In genomic region chr12:63899396-63899795, GRCh38 we compare ENCODE assay signal across 27 cellular contexts. TPM values are rescaled to one million over a fixed set of nuclear protein-coding genes. Genes with fewer than 3 reads are reported as not detected.
DNase-seq lines count a peak whose midpoint lies in the region; ATAC-seq, FAIRE-seq and TF ChIP-seq lines count a peak whose summit lies in the region.
"Had no signal": no experiment of that assay in that cellular context is flagged by ENCODE, and none has a peak within 500 bp of the region (broad histone marks: within the 10 kb centered on the region; RNA-seq: fewer than 3 reads in every experiment).

No MANE protein-coding gene starts in this region.

- H3K27ac ChIP-seq in body of pancreas, result peak overlapping the region; percentile 80 to 85 (median 82)
- peak overlapping the region; percentile 44 to 85 (median 66) for H3K27ac ChIP-seq in pancreas
- no peak overlapping the region for H3K27ac ChIP-seq in esophagus squamous epithelium
- H3K27ac ChIP-seq: BLaER1 treated with 17β-estradiol and CSF1 and Interleukin-3, amounts not matched to agents 10 nM and 100 nM; skin epidermis; suprapubic skin had no signal

- DNase-seq in NCI-H446 treated with DMSO at 0.1 percent for 48 hours (lab: John Stamatoyannopoulos, UW) (peak; percentile 35), body of pancreas (peak; percentile 76 to 87 (median 83)), pancreas (peak in 4 of 6 donors; percentile 54 to 78 (median 74)), erythroblast (lab: John Stamatoyannopoulos, UW) (no peak), CD14-positive monocyte (ENCODE audit: low spot score) (no peak), esophagus squamous epithelium (lab: John Stamatoyannopoulos, UW) (no peak), GM12891 (ENCODE audit: insufficient read length, low spot score) (no peak)
- DNase-seq: amygdala; COR-L47; HFFc6; immature natural killer cell; KG1; left cardiac atrium; NCI-H1436; nephron progenitor cell; retina; stimulated activated naive CD4-positive, alpha-beta T cell treated with Interleukin-2 at 50 U/mL for 16 hours had no signal

- H3K27me3 ChIP-seq in body of pancreas (no peaks in the 10 kb centered on the region), pancreas (no peaks in the 10 kb centered on the region), esophagus squamous epithelium (no peaks in the 10 kb centered on the region)
- H3K27me3 ChIP-seq: BLaER1 treated with 17β-estradiol and CSF1 and Interleukin-3, amounts not matched to agents 10 nM and 100 nM; suprapubic skin had no signal

- WGBS in body of pancreas, 2 donors, result 37 to 45% methylated on average over 4 of the region's 4 CpGs
- 29 to 39% methylated on average over 4 of the region's 4 CpGs for WGBS in pancreas, 2 donors
- 78 to 84% methylated on average over 4 of the region's 4 CpGs for WGBS in esophagus squamous epithelium, 2 donors

- peak; percentile 84 for ATAC-seq in GM18867 (IDR thresholded peaks at IDR 0.05; ENCODE audit: unreplicated experiment)
- peak; percentile 86 for ATAC-seq in body of pancreas
- peak; percentile 80 to 86 (median 82) for ATAC-seq in pancreas
- ATAC-seq: GM23338, left cardiac atrium had no signal

- no peak for FAIRE-seq in pancreas (lab: Jason Lieb, UNC)
- FAIRE-seq in GM12891 (lab: Jason Lieb, UNC), result no peak
- FAIRE-seq: G401.6, GM19239 had no signal

- no peak overlapping the region for H3K27ac Mint-ChIP-seq in CD14-positive monocyte
- H3K27ac Mint-ChIP-seq: activated naive CD4-positive, alpha-beta T cell treated with anti-CD3 and anti-CD28 coated beads, Interleukin-2, amount 50 U/mL, for 24 hours; GM23338; HFFc6; immature natural killer cell; memory B cell; nephron progenitor cell; T-helper 2 cell treated with Interferon-gamma antibody and Interleukin-4, amounts not matched to agents 5 μg/mL and 100 μg/mL, for 36 hours had no signal

- peak; percentile 7 to 78 (median 67) for TF ChIP-seq POLR2A in body of pancreas (IDR thresholded peaks at IDR 0.05)
- TF ChIP-seq POLR2A in erythroblast (IDR thresholded peaks at IDR 0.05; ENCODE audit: low read length), result no peak
- no peak for TF ChIP-seq POLR2A in esophagus squamous epithelium (IDR thresholded peaks at IDR 0.05)
- TF ChIP-seq POLR2A in GM12891 (IDR thresholded peaks at IDR 0.05; ENCODE audit: low read depth, low read length), result no peak

- no peaks in the 10 kb centered on the region for H3K9me3 ChIP-seq in body of pancreas
- no peaks in the 10 kb centered on the region for H3K9me3 ChIP-seq in pancreas
- H3K9me3 ChIP-seq in esophagus squamous epithelium, result no peaks in the 10 kb centered on the region
- H3K9me3 ChIP-seq: BLaER1 treated with 17β-estradiol and CSF1 and Interleukin-3, amounts not matched to agents 10 nM and 100 nM; suprapubic skin had no signal

- H3K4me3 Mint-ChIP-seq in CD14-positive monocyte, result no peak overlapping the region
- H3K4me3 Mint-ChIP-seq: activated naive CD4-positive, alpha-beta T cell treated with anti-CD3 and anti-CD28 coated beads, Interleukin-2, amount 50 U/mL, for 24 hours; GM23338; HFFc6; immature natural killer cell; memory B cell; nephron progenitor cell; T-helper 2 cell treated with Interferon-gamma antibody and Interleukin-4, amounts not matched to agents 5 μg/mL and 100 μg/mL, for 36 hours had no signal

- no peak overlapping the region for H3K4me3 ChIP-seq in body of pancreas
- H3K4me3 ChIP-seq in pancreas, result peak overlapping the region in 2 of 4 donors; percentile 15 to 21
- H3K4me3 ChIP-seq in esophagus squamous epithelium, result no peak overlapping the region
- H3K4me3 ChIP-seq: BLaER1 treated with 17β-estradiol and CSF1 and Interleukin-3, amounts not matched to agents 10 nM and 100 nM; GM23338; skin epidermis; suprapubic skin had no signal

- peaks cover 59% of the 10 kb centered on the region for H3K4me1 ChIP-seq in body of pancreas
- peaks cover 32 to 43% (median 36%) of the 10 kb centered on the region in 3 donors for H3K4me1 ChIP-seq in pancreas
- H3K4me1 ChIP-seq in esophagus squamous epithelium, result peaks cover 0 to 60% (median 5%) of the 10 kb centered on the region in 3 donors

- no peaks in the 10 kb centered on the region for H3K36me3 Mint-ChIP-seq in CD14-positive monocyte
- H3K36me3 Mint-ChIP-seq: activated naive CD4-positive, alpha-beta T cell treated with anti-CD3 and anti-CD28 coated beads, Interleukin-2, amount 50 U/mL, for 24 hours; immature natural killer cell; memory B cell had no signal

- intact Hi-C loops in body of pancreas (cut with DNase I) (no loop called here), pancreas (cut with DNase I) (no loop called here), CD14-positive monocyte (cut with micrococcal nuclease) (loop anchor here in 1 of 2 donors (10.0 kb wide), 1 partner anchor 65 kb away; no protein-coding TSS in a partner anchor), esophagus squamous epithelium (cut with DNase I) (no loop called here)

- no peaks in the 10 kb centered on the region for H3K9me3 Mint-ChIP-seq in CD14-positive monocyte
- H3K9me3 Mint-ChIP-seq: activated naive CD4-positive, alpha-beta T cell treated with anti-CD3 and anti-CD28 coated beads, Interleukin-2, amount 50 U/mL, for 24 hours; GM23338; HFFc6; memory B cell; nephron progenitor cell; T-helper 2 cell treated with Interferon-gamma antibody and Interleukin-4, amounts not matched to agents 5 μg/mL and 100 μg/mL, for 36 hours had no signal

- H3K36me3 ChIP-seq in body of pancreas (replicated peaks in 1 of 2; ENCODE audit: insufficient read depth in 1 of 2, low read depth in 2 of 2) (no peaks in the 10 kb centered on the region), pancreas (no peaks in the 10 kb centered on the region), esophagus squamous epithelium (no peaks in the 10 kb centered on the region)
- H3K36me3 ChIP-seq: BLaER1 treated with 17β-estradiol and CSF1 and Interleukin-3, amounts not matched to agents 10 nM and 100 nM; suprapubic skin had no signal

- H3K4me1 Mint-ChIP-seq in CD14-positive monocyte, result peaks cover 19% of the 10 kb centered on the region
- H3K4me1 Mint-ChIP-seq: activated naive CD4-positive, alpha-beta T cell treated with anti-CD3 and anti-CD28 coated beads, Interleukin-2, amount 50 U/mL, for 24 hours; immature natural killer cell; memory B cell; nephron progenitor cell had no signal

- TF ChIP-seq CTCF in body of pancreas (IDR thresholded peaks at IDR 0.05), result no peak
- no peak for TF ChIP-seq CTCF in pancreas (IDR thresholded peaks at IDR 0.05)
- TF ChIP-seq CTCF in CD14-positive monocyte (IDR thresholded peaks at IDR 0.05), result no peak
- TF ChIP-seq CTCF in esophagus squamous epithelium (IDR thresholded peaks at IDR 0.05), result no peak

- H3K27me3 Mint-ChIP-seq in CD14-positive monocyte (ENCODE audit: low read depth in 3 of 3), result no peaks in the 10 kb centered on the region

TF ChIP-seq in GM12891, 5 proteins besides CTCF, POLR2A, EP300 and RAD21:
- no peak for TF ChIP-seq POU2F2 (IDR thresholded peaks at IDR 0.05; ENCODE audit: low read depth, low read length)
- TF ChIP-seq SPI1 (IDR thresholded peaks at IDR 0.05; ENCODE audit: low read depth, low read length), result no peak
- TF ChIP-seq PAX5 (IDR thresholded peaks at IDR 0.05; ENCODE audit: insufficient read depth, low read length, severe bottlenecking), result no peak
- no peak for TF ChIP-seq POLR2AphosphoS5 (IDR thresholded peaks at IDR 0.05; ENCODE audit: low read depth, low read length)
- no peak for TF ChIP-seq TAF1 (IDR thresholded peaks at IDR 0.05; ENCODE audit: low read depth, low read length)

RNA-seq across cellular contexts. Expression of gene SRGAP1, which starts 54.9 kb away (rescaled TPM):
- total RNA-seq in body of pancreas (10 to 100 TPM in 1 of 2 donors, 1 to 10 TPM in 1; 8.8 to 14.8 TPM), pancreas (10 to 100 TPM in 2 of 6 donors, 1 to 10 TPM in 4; 6.7 to 13.3 (median 8.8) TPM), esophagus squamous epithelium (1 to 10 TPM; 2.0 to 5.3 (median 3.6) TPM)
- polyA plus RNA-seq in pancreas (1 to 10 TPM; 2.5 to 4.7 TPM), CD14-positive monocyte (under 1 TPM; 0.05 to 0.07 TPM)
- polyA plus RNA-seq in GM12891 (2012; ENCODE audit: low read depth, missing spikeins), result 0.41 TPM

Comparison
In these comparisons a context has a peak if more than half of its experiments do, and no peak if none do; other contexts are left out.
1. DNase-seq: peak in NCI-H446 treated with DMSO at 0.1 percent for 48 hours (single experiment), body of pancreas (4 of 4) and pancreas (4 of 6); none in erythroblast (0 of 2), CD14-positive monocyte (single experiment), esophagus squamous epithelium (single experiment) and GM12891 (single experiment).
2. H3K27ac ChIP-seq: peak in body of pancreas (4 of 4) and pancreas (4 of 4); none in esophagus squamous epithelium (0 of 4).
3. POLR2A ChIP-seq: peak in body of pancreas (3 of 3); none in erythroblast (single experiment), esophagus squamous epithelium (0 of 4) and GM12891 (single experiment).
4. Peak in every context shown above with its lines, with median percentiles within 50 percentile points of each other: ATAC-seq.